2 cellular contexts compared by ENCODE assay signal in genomic region chr3:177689077-177689476, GRCh38.
A peak's percentile ranks its signal among the peaks of the same experiment; 100 is the strongest.
TF ChIP-seq lines count a peak whose summit lies in the region.

No MANE protein-coding gene starts in this region.

TF ChIP-seq in HepG2, 621 proteins besides CTCF, POLR2A, EP300 and RAD21:
- TF ChIP-seq CREB1 (IDR thresholded peaks at IDR 0.05), result peak; percentile 80
- TF ChIP-seq CREB1 (CRISPR knock-in tag; IDR thresholded peaks at IDR 0.05), result no peak
- TF ChIP-seq JUN (CRISPR knock-in tag; IDR thresholded peaks at IDR 0.05), result no peak
- no peak for TF ChIP-seq NR2F2 (IDR thresholded peaks at IDR 0.05; ENCODE audit: borderline replicate concordance, low read depth)
- no peak for TF ChIP-seq ZBTB3 (CRISPR knock-in tag; IDR thresholded peaks at IDR 0.05; ENCODE audit: borderline replicate concordance, low read depth)
- no peak for TF ChIP-seq SALL1 (CRISPR knock-in tag; IDR thresholded peaks at IDR 0.05)
- TF ChIP-seq ZNF782 (CRISPR knock-in tag; IDR thresholded peaks at IDR 0.05; ENCODE audit: borderline replicate concordance), result no peak
- peak; percentile 85 for TF ChIP-seq ATF7 (IDR thresholded peaks at IDR 0.05)
- no peak for TF ChIP-seq ATF7 (CRISPR knock-in tag; IDR thresholded peaks at IDR 0.05)
- no peak for TF ChIP-seq ZC3H13 (CRISPR knock-in tag; IDR thresholded peaks at IDR 0.05)
- no peak for TF ChIP-seq RBM39 (IDR thresholded peaks at IDR 0.05; ENCODE audit: low read depth, low read length, poor library complexity, severe bottlenecking)

TF ChIP-seq in H1, 55 proteins besides CTCF, POLR2A, EP300 and RAD21:
- TF ChIP-seq SP2 (IDR thresholded peaks at IDR 0.05; ENCODE audit: low read length), result no peak
